Comparison of ENCODE assay signal across 1 cellular context in the genomic region with DNA sequence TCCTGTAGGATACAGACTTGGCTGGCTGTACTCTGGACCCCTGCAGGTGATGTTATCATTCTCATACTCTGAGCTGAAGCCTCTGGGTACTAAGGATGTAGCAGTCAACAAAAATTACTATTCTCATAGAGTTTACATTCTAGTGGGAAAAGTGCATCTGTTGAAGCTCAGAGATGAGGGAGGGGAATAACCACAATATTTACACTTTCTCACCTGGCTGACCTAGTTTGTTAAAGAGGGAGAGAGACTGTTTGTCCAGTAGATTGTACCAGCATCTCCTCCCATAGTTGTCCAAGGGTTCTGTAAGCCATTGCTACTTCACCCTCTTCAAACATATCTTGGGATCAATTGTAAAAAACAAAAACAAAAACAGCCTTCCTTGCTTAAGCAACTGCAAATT.
TF ChIP-seq lines count a peak whose summit lies in the region.

No MANE protein-coding gene starts in this region.

TF ChIP-seq in HepG2, 621 proteins besides CTCF, POLR2A, EP300 and RAD21:
- TF ChIP-seq, protein P1, sequence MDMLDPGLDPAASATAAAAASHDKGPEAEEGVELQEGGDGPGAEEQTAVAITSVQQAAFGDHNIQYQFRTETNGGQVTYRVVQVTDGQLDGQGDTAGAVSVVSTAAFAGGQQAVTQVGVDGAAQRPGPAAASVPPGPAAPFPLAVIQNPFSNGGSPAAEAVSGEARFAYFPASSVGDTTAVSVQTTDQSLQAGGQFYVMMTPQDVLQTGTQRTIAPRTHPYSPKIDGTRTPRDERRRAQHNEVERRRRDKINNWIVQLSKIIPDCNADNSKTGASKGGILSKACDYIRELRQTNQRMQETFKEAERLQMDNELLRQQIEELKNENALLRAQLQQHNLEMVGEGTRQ (IDR thresholded peaks at IDR 0.05; ENCODE audit: low read depth, low read length), result no peak
- TF ChIP-seq, protein P1 (CRISPR knock-in tag; IDR thresholded peaks at IDR 0.05; ENCODE audit: borderline replicate concordance), result no peak
- TF ChIP-seq ZSCAN25 (CRISPR knock-in tag; IDR thresholded peaks at IDR 0.05), result no peak
